8 cellular contexts compared by ENCODE assay signal in the genomic region with DNA sequence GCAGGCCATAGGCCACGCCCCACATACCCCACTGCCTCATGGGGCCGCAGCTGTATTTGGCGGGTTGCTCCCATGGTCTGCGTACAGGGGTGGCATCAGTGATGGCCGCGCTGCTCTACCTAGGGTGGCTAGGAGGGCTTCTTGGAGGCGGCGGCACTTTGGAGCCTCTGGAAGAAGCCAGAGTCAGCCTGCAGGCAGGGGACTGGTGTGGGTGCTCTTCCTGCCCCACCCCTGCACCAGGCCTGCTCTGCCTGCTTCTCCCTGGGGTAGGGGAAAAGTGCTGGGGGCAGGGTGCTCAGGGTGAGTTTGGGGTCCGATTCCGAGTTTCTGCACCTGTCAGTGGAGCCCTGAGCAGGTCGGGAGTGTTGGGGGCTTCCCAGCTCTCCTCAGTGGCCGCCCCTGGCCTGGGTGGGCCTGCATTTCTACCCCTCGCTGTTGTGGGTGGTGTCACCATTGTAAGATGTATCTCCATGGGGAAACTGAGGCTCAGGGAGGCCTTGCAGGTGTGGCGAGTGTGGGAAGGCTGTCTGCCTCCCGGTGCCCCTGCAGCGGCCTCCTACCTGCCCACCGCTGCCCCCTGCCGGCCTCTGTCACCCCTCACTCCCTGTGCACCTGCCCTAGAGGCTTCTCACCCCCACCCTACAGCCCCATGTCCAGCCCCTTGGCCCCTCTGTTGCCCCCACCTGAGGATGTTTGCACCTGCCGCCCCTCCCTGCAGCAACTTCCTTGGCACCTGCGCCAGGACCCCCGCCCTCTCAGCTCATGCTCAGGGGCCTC. TPM values are rescaled to one million over a fixed set of nuclear protein-coding genes. Genes with fewer than 3 reads are reported as not detected.
DNase-seq lines count a peak whose midpoint lies in the region; ATAC-seq and TF ChIP-seq lines count a peak whose summit lies in the region.

No MANE protein-coding gene starts in this region.

- no peak for TF ChIP-seq POLR2A in testis (IDR thresholded peaks at IDR 0.05)

- no peak overlapping the region for H3K14ac ChIP-seq in neuronal stem cell (ENCODE audit: low read length)

- no peak overlapping the region for H3K4me2 ChIP-seq in neuronal stem cell (ENCODE audit: insufficient read depth, low read length, poor library complexity, severe bottlenecking)

- no peak overlapping the region for H3K27ac ChIP-seq in CD8-positive, alpha-beta memory T cell (ENCODE audit: low read depth, low read length)
- H3K27ac ChIP-seq in Panc1 (ENCODE audit: low read length) (no peak overlapping the region), neuronal stem cell (replicated peaks; ENCODE audit: low read length) (no peak overlapping the region), testis (no peak overlapping the region)

- intact Hi-C loops in Panc1 (cut with micrococcal nuclease; ENCODE audit: unreplicated experiment) (no loop called here), testis (cut with DNase I; ENCODE audit: low total_unique reads) (no loop called here)

- no peak overlapping the region for H4K91ac ChIP-seq in neuronal stem cell (ENCODE audit: low read depth, low read length, poor library complexity)

- H4K8ac ChIP-seq in neuronal stem cell (ENCODE audit: low read depth, low read length), result no peak overlapping the region

- ATAC-seq in Panc1 (peak; percentile 57; the same call in 1 of the 2 replicates), GM19324 (IDR thresholded peaks at IDR 0.05; ENCODE audit: low FRiP score, unreplicated experiment) (no peak), GM21515 (IDR thresholded peaks at IDR 0.05; ENCODE audit: unreplicated experiment) (no peak)
- no peak for ATAC-seq in activated naive CD8-positive, alpha-beta T cell treated with anti-CD3 and anti-CD28 coated beads, Interleukin-2, amount 50 U/mL, for 24 hours

- TF ChIP-seq CTCF in Panc1 (IDR thresholded peaks at IDR 0.05) (peak; percentile 68; the same call in 1 of the 2 replicates), testis (IDR thresholded peaks at IDR 0.05) (no peak)

- H2AFZ ChIP-seq in neuronal stem cell (ENCODE audit: low read length), result no peak overlapping the region

- peak in 3 of 5 donors; percentile 19 to 35 (median 27) for DNase-seq in CD8-positive, alpha-beta memory T cell
- DNase-seq in Panc1 (ENCODE audit: low read depth, low spot score), result no peak
- peak; percentile 69 for DNase-seq in activated naive CD8-positive, alpha-beta T cell treated with anti-CD3 and anti-CD28 coated beads, Interleukin-2, amount 50 U/mL, for 24 hours
- no peak for DNase-seq in neuronal stem cell (ENCODE audit: low spot score)
- DNase-seq in testis, result no peak
- no peak for DNase-seq in RPMI8226

- peaks cover 24% of the 10 kb centered on the region for H3K79me1 ChIP-seq in neuronal stem cell (ENCODE audit: low read depth, low read length)

- no peaks in the 10 kb centered on the region for H3K36me3 Mint-ChIP-seq in CD8-positive, alpha-beta memory T cell
- H3K36me3 Mint-ChIP-seq in activated naive CD8-positive, alpha-beta T cell treated with anti-CD3 and anti-CD28 coated beads, Interleukin-2, amount 50 U/mL, for 24 hours (ENCODE audit: low read depth), result no peaks in the 10 kb centered on the region

- peaks cover 9% of the 10 kb centered on the region for H3K4me1 ChIP-seq in CD8-positive, alpha-beta memory T cell (ENCODE audit: insufficient read depth, low read length)
- H3K4me1 ChIP-seq in Panc1 (ENCODE audit: control insufficient read depth, insufficient read depth, low read length), result peaks cover 4% of the 10 kb centered on the region
- H3K4me1 ChIP-seq in neuronal stem cell (ENCODE audit: control insufficient read depth in 2 of 2, insufficient read depth in 1 of 2, low read depth in 1 of 2, low read length in 2 of 2), result peaks cover 6 to 13% of the 10 kb centered on the region in 2 donors
- peaks cover 38% of the 10 kb centered on the region for H3K4me1 ChIP-seq in testis

- no peak overlapping the region for H3K4me3 Mint-ChIP-seq in CD8-positive, alpha-beta memory T cell
- no peak overlapping the region for H3K4me3 Mint-ChIP-seq in activated naive CD8-positive, alpha-beta T cell treated with anti-CD3 and anti-CD28 coated beads, Interleukin-2, amount 50 U/mL, for 24 hours

- H3K4me1 Mint-ChIP-seq in CD8-positive, alpha-beta memory T cell, result peaks cover 0 to 19% (median 0%) of the 10 kb centered on the region in 3 donors
- peaks cover 8% of the 10 kb centered on the region for H3K4me1 Mint-ChIP-seq in activated naive CD8-positive, alpha-beta T cell treated with anti-CD3 and anti-CD28 coated beads, Interleukin-2, amount 50 U/mL, for 24 hours

- H3K9ac ChIP-seq in neuronal stem cell (ENCODE audit: low read depth, low read length, poor library complexity), result no peak overlapping the region

- no peaks in the 10 kb centered on the region for H3K9me3 ChIP-seq in CD8-positive, alpha-beta memory T cell (ENCODE audit: low read length)
- H3K9me3 ChIP-seq in Panc1 (ENCODE audit: control insufficient read depth, insufficient read depth, low read depth, low read length), result no peaks in the 10 kb centered on the region
- H3K9me3 ChIP-seq in neuronal stem cell (replicated peaks in 1 of 2; ENCODE audit: control insufficient read depth in 2 of 2, insufficient read depth in 1 of 2, low read depth in 1 of 2, low read length in 2 of 2), result no peaks in the 10 kb centered on the region
- no peaks in the 10 kb centered on the region for H3K9me3 ChIP-seq in testis

- H3K27me3 Mint-ChIP-seq in CD8-positive, alpha-beta memory T cell, result peaks cover 12 to 18% of the 10 kb centered on the region in 2 donors
- H3K27me3 Mint-ChIP-seq in activated naive CD8-positive, alpha-beta T cell treated with anti-CD3 and anti-CD28 coated beads, Interleukin-2, amount 50 U/mL, for 24 hours, result peaks cover 8% of the 10 kb centered on the region

- WGBS in neuronal stem cell (ENCODE audit: extremely low coverage in 2 of 2, insufficient read length in 2 of 2, insufficient replicate concordance in 1 of 2), 2 donors, result no CpG with 5 or more reads among the region's 21 CpGs
- 78 to 85% methylated on average over 14 to 21 of the region's 21 CpGs for WGBS in testis, 2 donors

- peak overlapping the region; percentile 19 for H2AK5ac ChIP-seq in neuronal stem cell (ENCODE audit: low read depth, low read length)

- no peak overlapping the region for H2BK12ac ChIP-seq in neuronal stem cell (ENCODE audit: low read length)

- H3K4me3 ChIP-seq in CD8-positive, alpha-beta memory T cell (ENCODE audit: low read length), result no peak overlapping the region
- H3K4me3 ChIP-seq in Panc1 (ENCODE audit: low read depth in 2 of 2, low read length in 2 of 2), result no peak overlapping the region
- no peak overlapping the region for H3K4me3 ChIP-seq in neuronal stem cell (ENCODE audit: low read length in 2 of 2)
- no peak overlapping the region for H3K4me3 ChIP-seq in testis

- H3K27me3 ChIP-seq in CD8-positive, alpha-beta memory T cell (ENCODE audit: insufficient read depth, low read length, poor library complexity, severe bottlenecking), result no peaks in the 10 kb centered on the region
- H3K27me3 ChIP-seq in Panc1 (ENCODE audit: control insufficient read depth, insufficient read depth, low read length) (no peaks in the 10 kb centered on the region), neuronal stem cell (ENCODE audit: control insufficient read depth in 3 of 3, insufficient read depth in 3 of 3, low read depth in 1 of 3, low read length in 3 of 3) (peaks cover 0 to 11% (median 8%) of the 10 kb centered on the region in 3 experiments), testis (no peaks in the 10 kb centered on the region)

- no peak overlapping the region for H3K27ac Mint-ChIP-seq in CD8-positive, alpha-beta memory T cell
- H3K27ac Mint-ChIP-seq in activated naive CD8-positive, alpha-beta T cell treated with anti-CD3 and anti-CD28 coated beads, Interleukin-2, amount 50 U/mL, for 24 hours, result no peak overlapping the region

- no peak overlapping the region for H2BK120ac ChIP-seq in neuronal stem cell (ENCODE audit: low read depth, low read length)

- no peak overlapping the region for H3K4ac ChIP-seq in neuronal stem cell (ENCODE audit: low read length)

- in situ Hi-C loops in Panc1 (cut with HindIII; ENCODE audit: low pct_unique_long_range_greater_than_20kb, low sequenced_read_pairs), result no loop called here

- no peak overlapping the region for H2BK15ac ChIP-seq in neuronal stem cell (ENCODE audit: low read length)

- no peak overlapping the region for H2BK5ac ChIP-seq in neuronal stem cell (ENCODE audit: low read length)

- H3K9me3 Mint-ChIP-seq in CD8-positive, alpha-beta memory T cell, result no peaks in the 10 kb centered on the region
- H3K9me3 Mint-ChIP-seq in activated naive CD8-positive, alpha-beta T cell treated with anti-CD3 and anti-CD28 coated beads, Interleukin-2, amount 50 U/mL, for 24 hours, result no peaks in the 10 kb centered on the region

- POLR2A ChIA-PET in CD8-positive, alpha-beta memory T cell (lab: Charles Lee), result no interaction called here
- POLR2A ChIA-PET in Panc1 (lab: Charles Lee), result no interaction called here

- BruUV-seq in Panc1 (replicated peaks; lab: Mats Ljungman, UMichigan), result no TSS peak

- H3K18ac ChIP-seq in neuronal stem cell (ENCODE audit: low read length), result no peak overlapping the region

- no peak overlapping the region for H3K23ac ChIP-seq in neuronal stem cell (ENCODE audit: low read depth, low read length, poor library complexity)

- CTCF ChIA-PET in CD8-positive, alpha-beta memory T cell (lab: Charles Lee), result interaction anchor here (2.1 kb wide), 1 partner anchor 102 kb away, joined by 9 read pairs; no protein-coding TSS in a partner anchor
- CTCF ChIA-PET in Panc1 (lab: Charles Lee), result no interaction called here

- no peaks in the 10 kb centered on the region for H3K36me3 ChIP-seq in CD8-positive, alpha-beta memory T cell (ENCODE audit: insufficient read depth, low read length)
- H3K36me3 ChIP-seq in Panc1 (ENCODE audit: control insufficient read depth, insufficient read depth, low read length), result peaks cover 2% of the 10 kb centered on the region; the same call in 1 of the 2 replicates
- no peaks in the 10 kb centered on the region for H3K36me3 ChIP-seq in neuronal stem cell (replicated peaks in 1 of 2; ENCODE audit: control insufficient read depth in 2 of 2, insufficient read depth in 2 of 2, low read length in 2 of 2)
- H3K36me3 ChIP-seq in testis (ENCODE audit: low read depth, missing control alignments), result no peaks in the 10 kb centered on the region

RNA-seq across cellular contexts. Expression of a gene that starts 5.5 kb away (rescaled TPM):
- total RNA-seq in CD8-positive, alpha-beta memory T cell, result 1 to 10 TPM; 6.4 to 6.7 TPM
- not detected for polyA plus RNA-seq in CD8-positive, alpha-beta memory T cell
- 17.8 TPM for total RNA-seq in Panc1 (2021; ENCODE audit: unreplicated experiment)
- polyA plus RNA-seq in Panc1 (2012; ENCODE audit: insufficient read length), result 14.5 TPM
- 12.3 TPM for polyA plus RNA-seq in neuronal stem cell (2013, experiment 1 of 2)
- 11.4 TPM for polyA plus RNA-seq in neuronal stem cell (2013, experiment 2 of 2)
- total RNA-seq in testis, result 10 to 100 TPM; 73.9 to 79.7 TPM
- 33.9 TPM for polyA plus RNA-seq in testis (ENCODE audit: insufficient read depth, low read depth, low replicate concordance)

RNA-seq across cellular contexts. Expression of a gene that starts 54.1 kb away (rescaled TPM):
- under 1 TPM in 1 of 2 experiments, not detected in 1; 0.04 TPM for total RNA-seq in CD8-positive, alpha-beta memory T cell
- polyA plus RNA-seq in CD8-positive, alpha-beta memory T cell, result not detected
- total RNA-seq in Panc1 (2021; ENCODE audit: unreplicated experiment) (0.15 TPM), testis (1 to 10 TPM; 1.1 to 1.7 TPM)
- not detected for polyA plus RNA-seq in Panc1 (2012; ENCODE audit: insufficient read length)
- 0.04 TPM for polyA plus RNA-seq in neuronal stem cell (2013, experiment 1 of 2)
- 0.03 TPM for polyA plus RNA-seq in neuronal stem cell (2013, experiment 2 of 2)
- 1.2 TPM for polyA plus RNA-seq in testis (ENCODE audit: insufficient read depth, low read depth, low replicate concordance)

Comparison
In these comparisons a context has a peak if more than half of its experiments do, and no peak if none do; other contexts are left out.
1. DNase-seq: peak in CD8-positive, alpha-beta memory T cell (3 of 5) and activated naive CD8-positive, alpha-beta T cell treated with anti-CD3 and anti-CD28 coated beads, Interleukin-2, amount 50 U/mL, for 24 hours (single experiment); none in Panc1 (single experiment), neuronal stem cell (single experiment), testis (single experiment) and RPMI8226 (single experiment).